In the genomic region with DNA sequence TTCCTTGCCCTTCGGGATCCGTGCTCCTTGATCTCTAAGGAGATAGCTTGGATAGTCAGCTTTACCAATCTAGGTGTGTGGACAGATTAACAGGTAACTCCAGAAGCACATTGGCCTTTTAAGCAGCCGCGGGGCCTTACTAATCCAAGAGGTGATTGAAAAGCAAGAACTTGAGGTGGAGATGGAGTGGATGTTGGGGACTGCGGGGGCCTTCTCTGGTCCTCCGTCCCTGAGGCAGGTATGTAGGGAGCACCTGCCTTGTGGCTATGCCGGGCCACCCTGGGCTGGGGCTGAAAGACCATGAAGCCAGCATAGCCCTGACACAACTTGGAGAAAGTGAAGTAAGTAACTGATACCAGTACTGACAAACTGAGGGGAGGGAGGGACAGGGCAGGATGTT, we compare ENCODE assay signal across 14 cellular contexts. TPM values are rescaled to one million over a fixed set of nuclear protein-coding genes. Genes with fewer than 3 reads are reported as not detected.
DNase-seq lines count a peak whose midpoint lies in the region; ATAC-seq and TF ChIP-seq lines count a peak whose summit lies in the region.
"Had no signal": no experiment of that assay in that cellular context is flagged by ENCODE, and none has a peak within 500 bp of the region (broad histone marks: within the 10 kb centered on the region; RNA-seq: fewer than 3 reads in every experiment).

No MANE protein-coding gene starts in this region.

- H3K23ac ChIP-seq in IMR-90 (ENCODE audit: low read depth, low read length), result no peak overlapping the region

- no peak for TF ChIP-seq RAD21 in IMR-90 (IDR thresholded peaks at IDR 0.05; ENCODE audit: low read length)

- H3K4me1 ChIP-seq in IMR-90 (ENCODE audit: control insufficient read depth, insufficient read depth, low read length), result peaks cover 15% of the 10 kb centered on the region
- H3K4me1 ChIP-seq in breast epithelium, result peaks cover 38 to 66% of the 10 kb centered on the region in 2 donors
- H3K4me1 ChIP-seq in mucosa of stomach (ENCODE audit: control insufficient read depth, insufficient read depth, low read length), result peaks cover 72% of the 10 kb centered on the region
- peaks cover 32 to 84% of the 10 kb centered on the region in 2 donors for H3K4me1 ChIP-seq in thoracic aorta (ENCODE audit: control insufficient read depth in 1 of 2, low read depth in 2 of 2)
- 0 out of 2 replicates have a peak, but pooled peaks cover 5% of the 10 kb centered on the region for H3K4me1 ChIP-seq in MM.1S (ENCODE audit: low read length)

- no peak overlapping the region for H4K8ac ChIP-seq in IMR-90 (ENCODE audit: low read depth in 2 of 2, low read length in 2 of 2)

- H2BK15ac ChIP-seq in IMR-90 (ENCODE audit: low read depth, low read length), result no peak overlapping the region

- no TSS peak for BruUV-seq in IMR-90 (replicated peaks; lab: Mats Ljungman, UMichigan)

- H4K91ac ChIP-seq in IMR-90 (ENCODE audit: insufficient read depth, low read depth, low read length), result no peak overlapping the region

- no peak overlapping the region for H3K4ac ChIP-seq in IMR-90 (ENCODE audit: low read depth, low read length)

- no peaks in the 10 kb centered on the region for H3F3A ChIP-seq in MM.1S (ENCODE audit: insufficient read depth, low read length)

- no peak overlapping the region for H2BK120ac ChIP-seq in IMR-90 (ENCODE audit: low read depth, low read length)

- no peak overlapping the region for H3K14ac ChIP-seq in IMR-90 (replicated peaks; ENCODE audit: low read depth, low read length)

- H3K9me1 ChIP-seq in IMR-90 (ENCODE audit: insufficient read depth, low read length), result peaks cover 12% of the 10 kb centered on the region

- POLR2A ChIA-PET in IMR-90 (lab: Charles Lee; ENCODE audit: unreplicated experiment), result no interaction called here

- TF ChIP-seq POLR2A in IMR-90 (IDR thresholded peaks at IDR 0.05; ENCODE audit: low read depth, low read length) (no peak), breast epithelium (IDR thresholded peaks at IDR 0.05) (no peak)

- peaks cover 7 to 15% of the 10 kb centered on the region in 2 experiments for H3K79me1 ChIP-seq in IMR-90 (ENCODE audit: low read depth in 1 of 2, low read length in 2 of 2)

- H2AK9ac ChIP-seq in IMR-90 (replicated peaks; ENCODE audit: low read depth, low read length, poor library complexity), result no peak overlapping the region

- no peak overlapping the region for H4K5ac ChIP-seq in IMR-90 (ENCODE audit: low read depth, low read length)

- H3K27ac ChIP-seq in IMR-90 (ENCODE audit: insufficient read depth, low read length), result no peak overlapping the region
- peak overlapping the region; percentile 91 to 92 for H3K27ac ChIP-seq in breast epithelium
- H3K27ac ChIP-seq in thoracic aorta, result peak overlapping the region; percentile 27 to 56
- no peak overlapping the region for H3K27ac ChIP-seq in MM.1S (ENCODE audit: low read length)

- WGBS in IMR-90 (ENCODE audit: extremely low coverage in 2 of 2, insufficient read length in 1 of 2), 2 experiments, result 100% methylated on average over 1 of the region's 7 CpGs; no CpG with 5 or more reads in 1 of the 2 experiments

- H3K9ac ChIP-seq in IMR-90 (ENCODE audit: low read depth, low read length) (no peak overlapping the region), mucosa of stomach (ENCODE audit: low read length) (peak overlapping the region; percentile 58), MM.1S (ENCODE audit: low read length) (no peak overlapping the region)

- no peaks in the 10 kb centered on the region for H4K20me1 ChIP-seq in IMR-90 (ENCODE audit: insufficient read depth, low read length)
- no peaks in the 10 kb centered on the region for H4K20me1 ChIP-seq in MM.1S (ENCODE audit: insufficient read depth, low read length)

- DNase-seq in IMR-90 (no peak), breast epithelium (ENCODE audit: low spot score in 2 of 2) (no peak), thoracic aorta (ENCODE audit: low spot score) (no peak), MM.1S (no peak), dedifferentiated amniotic fluid mesenchymal stem cell (ENCODE audit: extremely low spot score) (no peak)
- DNase-seq: heart right ventricle; Kasumi-1; stimulated activated naive CD4-positive, alpha-beta T cell treated with Interleukin-2 at 50 U/mL for 16 hours; T-cell had no signal

- H2BK5ac ChIP-seq in IMR-90 (ENCODE audit: low read depth, low read length, poor library complexity, severe bottlenecking), result no peak overlapping the region

- intact Hi-C loops in IMR-90 (cut with micrococcal nuclease) (no loop called here), breast epithelium (cut with DNase I; ENCODE audit: low total_unique reads) (loop anchor here (2.0 to 5.0 kb wide), 2 partner anchors 27 to 379 kb away; no protein-coding TSS in a partner anchor)

- no peak overlapping the region for H2BK20ac ChIP-seq in IMR-90 (ENCODE audit: low read depth, low read length)

- H3K79me2 ChIP-seq in MM.1S (ENCODE audit: low read length), result no peaks in the 10 kb centered on the region

- no peaks in the 10 kb centered on the region for H3K9me2 ChIP-seq in MM.1S (replicated peaks; ENCODE audit: insufficient read depth, low read length)

- H2AFZ ChIP-seq in IMR-90 (replicated peaks; ENCODE audit: low read length, poor library complexity) (peak overlapping the region; percentile 3), MM.1S (ENCODE audit: low read length) (no peak overlapping the region)

- in situ Hi-C loops in IMR-90 (cut with MboI; ENCODE audit: low sequenced_read_pairs), result no loop called here

- H2AK5ac ChIP-seq in IMR-90 (ENCODE audit: low read depth, low read length), result no peak overlapping the region

- H3K27me3 ChIP-seq in IMR-90 (ENCODE audit: control insufficient read depth, insufficient read depth, low read length), result no peaks in the 10 kb centered on the region
- no peaks in the 10 kb centered on the region for H3K27me3 ChIP-seq in breast epithelium
- no peaks in the 10 kb centered on the region for H3K27me3 ChIP-seq in mucosa of stomach (ENCODE audit: control insufficient read depth, insufficient read depth, low read length)
- no peaks in the 10 kb centered on the region for H3K27me3 ChIP-seq in thoracic aorta (replicated peaks; ENCODE audit: insufficient read depth)
- H3K27me3 ChIP-seq in MM.1S (replicated peaks; ENCODE audit: insufficient read depth, low read length), result no peaks in the 10 kb centered on the region
- H3K27me3 ChIP-seq: heart right ventricle had no signal

- H3K56ac ChIP-seq in IMR-90 (ENCODE audit: extremely low read depth, insufficient read depth, low read length), result no peak overlapping the region

- dilution Hi-C loops in IMR-90 (cut with HindIII; ENCODE audit: low sequenced_read_pairs, unreplicated experiment), result no loop called here

- CTCF ChIA-PET in IMR-90 (lab: Yijun Ruan, JAX), result no interaction called here

- H3K4me3 ChIP-seq in IMR-90 (ENCODE audit: insufficient read depth, low read depth, low read length) (no peak overlapping the region), breast epithelium (no peak overlapping the region), mucosa of stomach (ENCODE audit: low read length) (no peak overlapping the region), thoracic aorta (no peak overlapping the region), MM.1S (ENCODE audit: low read length) (no peak overlapping the region)
- H3K4me3 ChIP-seq: heart right ventricle, skin epidermis had no signal

- H3K18ac ChIP-seq in IMR-90 (ENCODE audit: low read depth, low read length), result no peak overlapping the region

- TF ChIP-seq CTCF in IMR-90 (conservative IDR thresholded peaks at IDR 0.05; ENCODE audit: low read depth, low read length) (no peak), breast epithelium (IDR thresholded peaks at IDR 0.05) (no peak), thoracic aorta (IDR thresholded peaks at IDR 0.05) (no peak), MM.1S (IDR thresholded peaks at IDR 0.05; ENCODE audit: low read length) (no peak)

- H3K4me2 ChIP-seq in IMR-90 (ENCODE audit: low read depth, low read length) (no peak overlapping the region), MM.1S (ENCODE audit: low read depth, low read length) (no peak overlapping the region)

- H3K9me3 ChIP-seq in IMR-90 (ENCODE audit: control insufficient read depth, insufficient read depth, low read length) (no peaks in the 10 kb centered on the region), breast epithelium (no peaks in the 10 kb centered on the region), mucosa of stomach (ENCODE audit: control insufficient read depth, low read length) (no peaks in the 10 kb centered on the region), thoracic aorta (no peaks in the 10 kb centered on the region), MM.1S (replicated peaks; ENCODE audit: insufficient read depth, low read length) (no peaks in the 10 kb centered on the region)
- H3K9me3 ChIP-seq: heart right ventricle had no signal

- ATAC-seq in IMR-90 (ENCODE audit: low read depth) (no peak), thoracic aorta (ENCODE audit: insufficient number of reproducible peaks, low FRiP score, low read depth) (no peak), HG02798 (IDR thresholded peaks at IDR 0.05; ENCODE audit: poor library complexity, unreplicated experiment) (no peak), GM21528 (IDR thresholded peaks at IDR 0.05; ENCODE audit: low FRiP score, unreplicated experiment) (no peak)
- ATAC-seq: natural killer cell treated with Interleukin-12 subunit alpha and Interleukin-12 subunit beta and Interleukin-15 and Interleukin-18, amount 100 ng/mL, for 72 hours; T-cell had no signal

- H3K36me3 ChIP-seq in IMR-90 (ENCODE audit: control insufficient read depth, insufficient read depth, low read length), result no peaks in the 10 kb centered on the region
- H3K36me3 ChIP-seq in breast epithelium, result no peaks in the 10 kb centered on the region
- H3K36me3 ChIP-seq in mucosa of stomach (ENCODE audit: control insufficient read depth, insufficient read depth, low read length), result no peaks in the 10 kb centered on the region
- H3K36me3 ChIP-seq in thoracic aorta, result no peaks in the 10 kb centered on the region
- no peaks in the 10 kb centered on the region for H3K36me3 ChIP-seq in MM.1S (replicated peaks; ENCODE audit: insufficient read depth, low read length)

TF ChIP-seq in IMR-90, 13 proteins besides CTCF, POLR2A, EP300 and RAD21:
- TF ChIP-seq RFX5 (IDR thresholded peaks at IDR 0.05; ENCODE audit: low read depth, low read length) (no peak), CEBPB (IDR thresholded peaks at IDR 0.05; ENCODE audit: low read depth, low read length) (no peak), BHLHE40 (IDR thresholded peaks at IDR 0.05; ENCODE audit: low read depth, low read length) (no peak), RCOR1 (IDR thresholded peaks at IDR 0.05; ENCODE audit: insufficient replicate concordance, low read length) (no peak)

RNA-seq across cellular contexts. Expression of a gene that starts 10.6 kb away (rescaled TPM):
- total RNA-seq in IMR-90 (2012; rRNA removed) (0.54 and 0.56 TPM in 2 replicates), breast epithelium (10 to 100 TPM; 22.9 to 34.7 (median 31.9) TPM), thoracic aorta (10 to 100 TPM; 27.2 to 33.2 TPM)
- polyA plus RNA-seq in IMR-90 (2012; rRNA removed), result 3.5 TPM in 2 replicates
- polyA plus RNA-seq in IMR-90 (2012; cell fraction: cytosol; rRNA removed), result 3.2 and 3.5 TPM in 2 replicates
- 9.6 and 15.9 TPM in 2 replicates for polyA plus RNA-seq in IMR-90 (2012; cell fraction: nucleus; rRNA removed; ENCODE audit: low replicate concordance)

Comparison
In these comparisons a context has a peak if more than half of its experiments do, and no peak if none do; other contexts are left out.
1. H3K27ac ChIP-seq: peak in breast epithelium (2 of 2) and thoracic aorta (2 of 2); none in IMR-90 (single experiment) and MM.1S (single experiment).
2. RNA of a gene that starts 10.6 kb away (total RNA-seq): 27.2 to 33.2 TPM in thoracic aorta and 22.9 to 34.7 TPM in breast epithelium; 0.54 to 0.56 TPM in IMR-90; every median in the first group is over 10 times any median in the second.